8 cellular contexts compared by ENCODE assay signal in genomic region chr16:7268182-7268581, GRCh38.
DNase-seq lines count a peak whose midpoint lies in the region; ATAC-seq and TF ChIP-seq lines count a peak whose summit lies in the region.

No MANE protein-coding gene starts in this region.

- ATAC-seq in HG02678 (IDR thresholded peaks at IDR 0.05; ENCODE audit: unreplicated experiment) = no peak
- ATAC-seq in HG03280 (IDR thresholded peaks at IDR 0.05; ENCODE audit: unreplicated experiment) = no peak
- no peak for ATAC-seq in GM21423 (IDR thresholded peaks at IDR 0.05; ENCODE audit: unreplicated experiment)

- H3K27ac ChIP-seq in dorsolateral prefrontal cortex (no peak overlapping the region), neural cell (ENCODE audit: low read length) (no peak overlapping the region)

- H3K4me3 ChIP-seq in dorsolateral prefrontal cortex (no peak overlapping the region), neural cell (ENCODE audit: low read length) (no peak overlapping the region)

- TF ChIP-seq CTCF in dorsolateral prefrontal cortex (IDR thresholded peaks at IDR 0.05 in 54 of 56, conservative IDR thresholded peaks at IDR 0.05 in 2 of 56; ENCODE audit: low read depth in 1 of 56, partially characterized antibody in 56 of 56) (peak; percentile 44 to 77 (median 69)), neural cell (IDR thresholded peaks at IDR 0.05; ENCODE audit: poor library complexity, severe bottlenecking) (peak; percentile 68)

- DNase-seq in NCI-H748 (lab: John Stamatoyannopoulos, UW; ENCODE audit: unreplicated experiment) (peak; percentile 48), NCI-H748 treated with DMSO at 0.1 percent for 48 hours (lab: John Stamatoyannopoulos, UW) (no peak), NCI-H2196 (lab: John Stamatoyannopoulos, UW; ENCODE audit: unreplicated experiment) (peak; percentile 14), dorsolateral prefrontal cortex (peak in 2 of 10 donors; percentile 30 to 40)

- no peaks in the 10 kb centered on the region for H3K9me3 ChIP-seq in neural cell (ENCODE audit: low read length)

- no peaks in the 10 kb centered on the region for H3F3A ChIP-seq in neural cell (ENCODE audit: insufficient read depth, low read length, poor library complexity, severe bottlenecking)

- no peaks in the 10 kb centered on the region for H3K9me2 ChIP-seq in neural cell (ENCODE audit: insufficient read depth, low read length)

- no peak overlapping the region for H3K4me2 ChIP-seq in neural cell (ENCODE audit: low read length)

- TF ChIP-seq EP300 in neural cell (conservative IDR thresholded peaks at IDR 0.05; ENCODE audit: poor library complexity, severe bottlenecking) = no peak

- H3K9ac ChIP-seq in neural cell (ENCODE audit: low read length) = no peak overlapping the region

- H3K27me3 ChIP-seq in dorsolateral prefrontal cortex = peaks cover 0 to 10% (median 0%) of the 10 kb centered on the region in 45 donors
- H3K27me3 ChIP-seq in neural cell (ENCODE audit: insufficient read depth, low read depth, low read length) = no peaks in the 10 kb centered on the region

- H2AFZ ChIP-seq in neural cell (ENCODE audit: low read depth, low read length) = no peak overlapping the region

- intact Hi-C loops in dorsolateral prefrontal cortex (cut with DNase I) = no loop called here

- no peaks in the 10 kb centered on the region for H3K79me2 ChIP-seq in neural cell (replicated peaks; ENCODE audit: insufficient read depth, low read length)

- no peaks in the 10 kb centered on the region for H4K20me1 ChIP-seq in neural cell (ENCODE audit: insufficient read depth)

- TF ChIP-seq RAD21 in neural cell (conservative IDR thresholded peaks at IDR 0.05) = peak; percentile 57

- no peaks in the 10 kb centered on the region for H3K36me3 ChIP-seq in neural cell (ENCODE audit: insufficient read depth, low read length)

TF ChIP-seq in neural cell, 6 proteins besides CTCF, POLR2A, EP300 and RAD21:
- TF ChIP-seq SMC3 (conservative IDR thresholded peaks at IDR 0.05; ENCODE audit: poor library complexity) = peak; percentile 66
- TF ChIP-seq POLR2AphosphoS5 (IDR thresholded peaks at IDR 0.05) = no peak
